8 cellular contexts compared by ENCODE assay signal in genomic region chr19:6062274-6062673, GRCh38. TPM values are rescaled to one million over a fixed set of nuclear protein-coding genes. Genes with fewer than 3 reads are reported as not detected.
DNase-seq lines count a peak whose midpoint lies in the region; TF ChIP-seq lines count a peak whose summit lies in the region.

No MANE protein-coding gene starts in this region.

- H2AFZ ChIP-seq in parathyroid adenoma: peak overlapping the region; percentile 14

- H3K27ac Mint-ChIP-seq in CD8-positive, alpha-beta memory T cell: peak overlapping the region in 3 of 8 donors; percentile 31 to 83 (median 44)
- peak overlapping the region; percentile 85 for H3K27ac Mint-ChIP-seq in endodermal cell

- H3K9me3 Mint-ChIP-seq in CD8-positive, alpha-beta memory T cell: no peaks in the 10 kb centered on the region
- H3K9me3 Mint-ChIP-seq in endodermal cell: peaks cover 2% of the 10 kb centered on the region

- CTCF ChIA-PET in CD8-positive, alpha-beta memory T cell (lab: Charles Lee): interaction anchor here (1.1 to 1.4 kb wide), 2 partner anchors 13 to 63 kb away, joined by 3 read pairs; no protein-coding TSS in a partner anchor

- peak in 3 of 5 donors; percentile 22 to 61 (median 52) for DNase-seq in CD8-positive, alpha-beta memory T cell
- peak; percentile 54 for DNase-seq in activated CD4-positive, CD25-positive, alpha-beta regulatory T cell treated with anti-CD3 and anti-CD28 coated beads, Interleukin-2, amount 50 U/mL, for 72 hours
- DNase-seq in endodermal cell: peak; percentile 31
- DNase-seq in DMS53 (lab: John Stamatoyannopoulos, UW): no peak
- DNase-seq in GOT3 (lab: John Stamatoyannopoulos, UW): no peak
- DNase-seq in NK-92 treated with Interleukin-12 subunit alpha and Interleukin-12 subunit beta, amount 100 ng/mL, for 24 hours (lab: John Stamatoyannopoulos, UW): no peak
- no peak for DNase-seq in COR-L47 (lab: John Stamatoyannopoulos, UW)

- H3K9me3 ChIP-seq in CD8-positive, alpha-beta memory T cell (ENCODE audit: low read length): no peaks in the 10 kb centered on the region
- H3K9me3 ChIP-seq in endodermal cell (ENCODE audit: control insufficient read depth, low read length): no peaks in the 10 kb centered on the region
- no peaks in the 10 kb centered on the region for H3K9me3 ChIP-seq in parathyroid adenoma (ENCODE audit: control insufficient read depth, low read length)

- peaks cover 16% of the 10 kb centered on the region for H3K4me1 ChIP-seq in CD8-positive, alpha-beta memory T cell (ENCODE audit: insufficient read depth, low read length)
- H3K4me1 ChIP-seq in endodermal cell (ENCODE audit: control insufficient read depth, insufficient read depth, low read length) (peaks cover 9% of the 10 kb centered on the region), parathyroid adenoma (peaks cover 7% of the 10 kb centered on the region)

- H3K27me3 ChIP-seq in CD8-positive, alpha-beta memory T cell (ENCODE audit: insufficient read depth, low read length, poor library complexity, severe bottlenecking): no peaks in the 10 kb centered on the region
- H3K27me3 ChIP-seq in endodermal cell (ENCODE audit: control insufficient read depth, insufficient read depth, low read length, poor library complexity, severe bottlenecking): no peaks in the 10 kb centered on the region
- H3K27me3 ChIP-seq in parathyroid adenoma (ENCODE audit: control insufficient read depth, insufficient read depth, low read length): no peaks in the 10 kb centered on the region

- 92 to 95% methylated on average over 7 to 11 of the region's 11 CpGs for WGBS in endodermal cell (ENCODE audit: insufficient coverage in 1 of 2, insufficient read length in 1 of 2), 2 experiments

- H3K79me2 ChIP-seq in parathyroid adenoma: peaks cover 14% of the 10 kb centered on the region

- no peak overlapping the region for H3K9ac ChIP-seq in endodermal cell (ENCODE audit: extremely low read depth, low read length, poor library complexity, severe bottlenecking)
- H3K9ac ChIP-seq in parathyroid adenoma: no peak overlapping the region

- H3K27me3 Mint-ChIP-seq in CD8-positive, alpha-beta memory T cell: peaks cover 7 to 17% of the 10 kb centered on the region in 2 donors
- no peaks in the 10 kb centered on the region for H3K27me3 Mint-ChIP-seq in endodermal cell (ENCODE audit: insufficient read depth)

- peak overlapping the region in 2 of 7 donors; percentile 25 to 37 for H3K4me3 Mint-ChIP-seq in CD8-positive, alpha-beta memory T cell
- H3K4me3 Mint-ChIP-seq in endodermal cell: no peak overlapping the region

- H3K36me3 Mint-ChIP-seq in CD8-positive, alpha-beta memory T cell: no peaks in the 10 kb centered on the region
- no peaks in the 10 kb centered on the region for H3K36me3 Mint-ChIP-seq in endodermal cell (ENCODE audit: low read depth)

- H3K4me3 ChIP-seq in CD8-positive, alpha-beta memory T cell (ENCODE audit: low read length): no peak overlapping the region
- H3K4me3 ChIP-seq in endodermal cell (ENCODE audit: low read length) (no peak overlapping the region), parathyroid adenoma (ENCODE audit: low read depth, low read length) (no peak overlapping the region)

- H3K4me1 Mint-ChIP-seq in CD8-positive, alpha-beta memory T cell: peaks cover 37 to 55% (median 47%) of the 10 kb centered on the region in 3 donors
- peaks cover 49% of the 10 kb centered on the region for H3K4me1 Mint-ChIP-seq in endodermal cell

- H3K27ac ChIP-seq in CD8-positive, alpha-beta memory T cell (ENCODE audit: low read depth, low read length): no peak overlapping the region
- H3K27ac ChIP-seq in endodermal cell (ENCODE audit: low read depth, low read length) (no peak overlapping the region), parathyroid adenoma (peak overlapping the region; percentile 47)

- POLR2A ChIA-PET in CD8-positive, alpha-beta memory T cell (lab: Charles Lee): interaction anchor here (0.5 kb wide), 1 partner anchor 53 kb away, joined by 3 read pairs; no protein-coding TSS in a partner anchor

- H3K36me3 ChIP-seq in CD8-positive, alpha-beta memory T cell (ENCODE audit: insufficient read depth, low read length): no peaks in the 10 kb centered on the region
- H3K36me3 ChIP-seq in endodermal cell (ENCODE audit: control insufficient read depth, insufficient read depth, low read length) (no peaks in the 10 kb centered on the region), parathyroid adenoma (ENCODE audit: control insufficient read depth, insufficient read depth, low read length) (no peaks in the 10 kb centered on the region)

- H3K4me2 ChIP-seq in parathyroid adenoma (ENCODE audit: low read length): no peak overlapping the region

- TF ChIP-seq CTCF in endodermal cell (conservative IDR thresholded peaks at IDR 0.05): no peak
- TF ChIP-seq CTCF in parathyroid adenoma (IDR thresholded peaks at IDR 0.05): no peak

RNA-seq across cellular contexts. Expression of gene RFX2, which starts 48.0 kb away (rescaled TPM):
- 1 to 10 TPM; 4.2 to 4.9 TPM for total RNA-seq in CD8-positive, alpha-beta memory T cell
- polyA plus RNA-seq in CD8-positive, alpha-beta memory T cell: 1.5 TPM
- 10 to 100 TPM in 1 of 2 donors, 1 to 10 TPM in 1; 6.6 to 11.0 TPM for total RNA-seq in endodermal cell
- 20.7 TPM for polyA plus RNA-seq in endodermal cell (2013, experiment 1 of 2)
- polyA plus RNA-seq in endodermal cell (2013, experiment 2 of 2): 17.6 TPM

Comparison
In these comparisons a context has a peak if more than half of its experiments do, and no peak if none do; other contexts are left out.
1. DNase-seq: peak in CD8-positive, alpha-beta memory T cell (3 of 5), activated CD4-positive, CD25-positive, alpha-beta regulatory T cell treated with anti-CD3 and anti-CD28 coated beads, Interleukin-2, amount 50 U/mL, for 72 hours (single experiment) and endodermal cell (single experiment); none in DMS53 (single experiment), GOT3 (single experiment), NK-92 treated with Interleukin-12 subunit alpha and Interleukin-12 subunit beta, amount 100 ng/mL, for 24 hours (single experiment) and COR-L47 (single experiment).